ENCODE assay signal across 15 cellular contexts in genomic region chr12:62971769-62972525, GRCh38. TPM values are rescaled to one million over a fixed set of nuclear protein-coding genes. Genes with fewer than 3 reads are reported as not detected.
"Had no signal": no experiment of that assay in that cellular context is flagged by ENCODE, and none has a peak within 500 bp of the region (broad histone marks: within the 10 kb centered on the region; RNA-seq: fewer than 3 reads in every experiment).

No MANE protein-coding gene starts in this region.

- H3K9me3 Mint-ChIP-seq: activated T-helper 1 cell treated with anti-CD3 and anti-CD28 coated beads, Interleukin-12 subunit alpha, Interleukin-12 subunit beta, Interleukin-2, Interleukin-4 antibody, amounts not matched to agents 30 ng/mL and 10 ng/mL and 1 ng/mL, durations not matched to agents 14 hours and 24 hours and 36 hours; stimulated activated naive CD8-positive, alpha-beta T cell treated with anti-CD3 and anti-CD28 coated beads, Interleukin-15, amount 100 ng/mL, for 72 hours had no signal

- H3K4me1 Mint-ChIP-seq: memory B cell; stimulated activated naive CD8-positive, alpha-beta T cell treated with anti-CD3 and anti-CD28 coated beads, Interleukin-15, amount 100 ng/mL, for 72 hours had no signal

- H3K4me3 Mint-ChIP-seq: activated CD8-positive, alpha-beta T cell treated with anti-CD3 and anti-CD28 coated beads, Interleukin-2, amount 10 ng/mL, durations not matched to agents 7 days and 5 days; activated T-helper 1 cell treated with anti-CD3 and anti-CD28 coated beads, Interleukin-12 subunit alpha, Interleukin-12 subunit beta, Interleukin-2, Interleukin-4 antibody, amounts not matched to agents 30 ng/mL and 10 ng/mL and 1 ng/mL, durations not matched to agents 14 hours and 24 hours and 36 hours; memory B cell; nephron progenitor cell; stimulated activated naive CD8-positive, alpha-beta T cell treated with anti-CD3 and anti-CD28 coated beads, Interleukin-15, amount 100 ng/mL, for 72 hours had no signal

- H3K4me1 ChIP-seq: foreskin keratinocyte had no signal

- H3K27ac ChIP-seq: foreskin keratinocyte had no signal

- ATAC-seq: activated CD8-positive, alpha-beta T cell treated with anti-CD3 and anti-CD28 coated beads, Interleukin-2, amount 10 ng/mL, durations not matched to agents 7 days and 5 days; foreskin keratinocyte; left lobe of liver; stimulated activated naive CD8-positive, alpha-beta T cell treated with anti-CD3 and anti-CD28 coated beads, Interleukin-15, amount 100 ng/mL, for 72 hours had no signal

- H3K36me3 Mint-ChIP-seq: memory B cell had no signal

- H3K27ac Mint-ChIP-seq: activated CD8-positive, alpha-beta T cell treated with anti-CD3 and anti-CD28 coated beads, Interleukin-2, amount 10 ng/mL, durations not matched to agents 7 days and 5 days; activated T-helper 1 cell treated with anti-CD3 and anti-CD28 coated beads, Interleukin-12 subunit alpha, Interleukin-12 subunit beta, Interleukin-2, Interleukin-4 antibody, amounts not matched to agents 30 ng/mL and 10 ng/mL and 1 ng/mL, durations not matched to agents 14 hours and 24 hours and 36 hours; memory B cell; nephron progenitor cell; stimulated activated naive CD8-positive, alpha-beta T cell treated with anti-CD3 and anti-CD28 coated beads, Interleukin-15, amount 100 ng/mL, for 72 hours had no signal

- DNase-seq: activated CD4-positive, alpha-beta T cell treated with anti-CD3 and anti-CD28 coated beads for 48 hours; activated CD8-positive, alpha-beta memory T cell treated with anti-CD3 and anti-CD28 coated beads, Interleukin-2, amount 50 U/mL, for 48 hours; activated CD8-positive, alpha-beta T cell treated with anti-CD3 and anti-CD28 coated beads, Interleukin-2, amount 10 ng/mL, durations not matched to agents 7 days and 5 days; activated naive CD4-positive, alpha-beta T cell; aorta; effector CD4-positive, alpha-beta T cell; nephron progenitor cell; stimulated activated CD4-positive, alpha-beta T cell treated with anti-CD3 and anti-CD28 coated beads, Interleukin-15, amount 100 ng/mL, for 24 hours; stimulated activated CD4-positive, alpha-beta T cell treated with anti-CD3 and anti-CD28 coated beads, Interleukin-4, amount 100 ng/mL, for 24 hours; stimulated activated naive CD8-positive, alpha-beta T cell treated with anti-CD3 and anti-CD28 coated beads, Interleukin-15, amount 100 ng/mL, for 72 hours; T1000 had no signal

- H3K27me3 Mint-ChIP-seq: memory B cell; stimulated activated naive CD8-positive, alpha-beta T cell treated with anti-CD3 and anti-CD28 coated beads, Interleukin-15, amount 100 ng/mL, for 72 hours had no signal

RNA-seq across cellular contexts. Expression of gene PPM1H, which starts 37.0 kb away (rescaled TPM):
- total RNA-seq: activated CD8-positive, alpha-beta T cell treated with anti-CD3 and anti-CD28 coated beads, Interleukin-2, amount 10 ng/mL, durations not matched to agents 7 days and 5 days; activated T-helper 1 cell treated with anti-CD3 and anti-CD28 coated beads, Interleukin-12 subunit alpha, Interleukin-12 subunit beta, Interleukin-2, Interleukin-4 antibody, amounts not matched to agents 30 ng/mL and 10 ng/mL and 1 ng/mL, durations not matched to agents 14 hours and 24 hours and 36 hours; foreskin keratinocyte had no signal
